ENCODE assay signal across 9 cellular contexts in genomic region chr7:151310578-151310977, GRCh38. TPM values are rescaled to one million over a fixed set of nuclear protein-coding genes. Genes with fewer than 3 reads are reported as not detected.
A peak's percentile ranks its signal among the peaks of the same experiment; 100 is the strongest.
DNase-seq lines count a peak whose midpoint lies in the region; ATAC-seq, FAIRE-seq and TF ChIP-seq lines count a peak whose summit lies in the region.
"Had no signal": no experiment of that assay in that cellular context is flagged by ENCODE, and none has a peak within 500 bp of the region (broad histone marks: within the 10 kb centered on the region; RNA-seq: fewer than 3 reads in every experiment).

No MANE protein-coding gene starts in this region.

- peak in 2 of 4 donors; percentile 40 to 55 for ATAC-seq in pancreas

- no peak overlapping the region for H3K27ac ChIP-seq in pancreas
- no peak overlapping the region for H3K27ac ChIP-seq in effector memory CD4-positive, alpha-beta T cell (ENCODE audit: insufficient read depth, low read length, poor library complexity, severe bottlenecking)
- H3K27ac ChIP-seq: BLaER1 treated with 17β-estradiol and CSF1 and Interleukin-3, amounts not matched to agents 10 nM and 100 nM had no signal

- TF ChIP-seq CTCF in choroid plexus epithelial cell (conservative IDR thresholded peaks at IDR 0.05; ENCODE audit: low read depth, low read length): peak; percentile 62
- peak in 3 of 4 donors; percentile 7 to 31 (median 18) for TF ChIP-seq CTCF in pancreas (IDR thresholded peaks at IDR 0.05)

- H3K4me3 ChIP-seq in choroid plexus epithelial cell (ENCODE audit: low read depth, low read length) (no peak overlapping the region), pancreas (no peak overlapping the region)
- H3K4me3 ChIP-seq in effector memory CD4-positive, alpha-beta T cell (ENCODE audit: insufficient read depth, low read depth, low read length, poor library complexity, severe bottlenecking): no peak overlapping the region
- H3K4me3 ChIP-seq: BLaER1 treated with 17β-estradiol and CSF1 and Interleukin-3, amounts not matched to agents 10 nM and 100 nM had no signal

- intact Hi-C loops in pancreas (cut with DNase I): loop anchor here in 2 of 3 donors (5.0 kb wide), 1 partner anchor 137 kb away; no protein-coding TSS in a partner anchor

- 25 to 28% methylated on average over 4 of the region's 4 CpGs for WGBS in pancreas, 2 donors

- H3K9me3 ChIP-seq in pancreas: no peaks in the 10 kb centered on the region
- peaks cover 5% of the 10 kb centered on the region for H3K9me3 ChIP-seq in effector memory CD4-positive, alpha-beta T cell (ENCODE audit: control insufficient read depth, low read length)

- DNase-seq in NCI-H2196 (lab: John Stamatoyannopoulos, UW; ENCODE audit: unreplicated experiment) (peak; percentile 15), NCI-H2196 treated with DMSO at 0.1 percent for 48 hours (lab: John Stamatoyannopoulos, UW; ENCODE audit: unreplicated experiment) (no peak), NCI-H1694 treated with DMSO at 0.1 percent for 48 hours (lab: John Stamatoyannopoulos, UW) (peak; percentile 41), choroid plexus epithelial cell (ENCODE audit: low read depth) (peak; percentile 53), pancreas (no peak), NCI-H2227 treated with DMSO at 0.1 percent for 48 hours (lab: John Stamatoyannopoulos, UW) (no peak)
- DNase-seq in effector memory CD4-positive, alpha-beta T cell: no peak
- no peak for DNase-seq in effector CD4-positive, alpha-beta T cell

- no peak for FAIRE-seq in pancreas (lab: Jason Lieb, UNC)

- no peaks in the 10 kb centered on the region for H3K36me3 ChIP-seq in pancreas
- no peaks in the 10 kb centered on the region for H3K36me3 ChIP-seq in effector memory CD4-positive, alpha-beta T cell (ENCODE audit: control insufficient read depth, insufficient read depth, low read length)
- H3K36me3 ChIP-seq: BLaER1 treated with 17β-estradiol and CSF1 and Interleukin-3, amounts not matched to agents 10 nM and 100 nM had no signal

- no peaks in the 10 kb centered on the region for H3K27me3 ChIP-seq in pancreas
- no peaks in the 10 kb centered on the region for H3K27me3 ChIP-seq in effector memory CD4-positive, alpha-beta T cell (replicated peaks; ENCODE audit: control insufficient read depth, insufficient read depth, low read length, poor library complexity, severe bottlenecking)
- H3K27me3 ChIP-seq: BLaER1 treated with 17β-estradiol and CSF1 and Interleukin-3, amounts not matched to agents 10 nM and 100 nM had no signal

- no peaks in the 10 kb centered on the region for H3K4me1 ChIP-seq in pancreas
- no peaks in the 10 kb centered on the region for H3K4me1 ChIP-seq in effector memory CD4-positive, alpha-beta T cell (ENCODE audit: control insufficient read depth, insufficient read depth, low read length, poor library complexity, severe bottlenecking)
- H3K4me1 ChIP-seq: BLaER1 treated with 17β-estradiol and CSF1 and Interleukin-3, amounts not matched to agents 10 nM and 100 nM had no signal

RNA-seq across cellular contexts. Expression of gene NUB1, which starts 31.0 kb away (rescaled TPM):
- total RNA-seq in pancreas: 10 to 100 TPM; 23.1 to 30.6 (median 24.0) TPM
- polyA plus RNA-seq in pancreas: 10 to 100 TPM; 19.5 to 23.6 TPM

Comparison
In these comparisons a context has a peak if more than half of its experiments do, and no peak if none do; other contexts are left out.
1. DNase-seq: peak in NCI-H2196 (single experiment), NCI-H1694 treated with DMSO at 0.1 percent for 48 hours (single experiment) and choroid plexus epithelial cell (single experiment); none in NCI-H2196 treated with DMSO at 0.1 percent for 48 hours (single experiment), pancreas (0 of 6), effector memory CD4-positive, alpha-beta T cell (0 of 3), NCI-H2227 treated with DMSO at 0.1 percent for 48 hours (single experiment) and effector CD4-positive, alpha-beta T cell (single experiment).